14 cellular contexts compared by ENCODE assay signal in genomic region chr2:148716378-148716777, GRCh38.
DNase-seq lines count a peak whose midpoint lies in the region; ATAC-seq and TF ChIP-seq lines count a peak whose summit lies in the region.
"Had no signal": no experiment of that assay in that cellular context is flagged by ENCODE, and none has a peak within 500 bp of the region (broad histone marks: within the 10 kb centered on the region; RNA-seq: fewer than 3 reads in every experiment).

No MANE protein-coding gene starts in this region.

- peaks cover 4% of the 10 kb centered on the region for H3K9me3 Mint-ChIP-seq in activated naive CD8-positive, alpha-beta T cell (ENCODE audit: low read depth)
- peaks cover 9% of the 10 kb centered on the region for H3K9me3 Mint-ChIP-seq in activated naive CD8-positive, alpha-beta T cell treated with anti-CD3 and anti-CD28 coated beads, Interleukin-2, amount 50 U/mL, for 24 hours
- peaks cover 31% of the 10 kb centered on the region for H3K9me3 Mint-ChIP-seq in type B pancreatic cell

- no peak overlapping the region for H2AFZ ChIP-seq in OCI-LY7 (ENCODE audit: low read length)

- POLR2A ChIA-PET in OCI-LY7 (lab: Charles Lee), result interaction anchor here (0.6 to 1.0 kb wide), 2 partner anchors 13 to 55 kb away, joined by 3 to 4 read pairs; no protein-coding TSS in a partner anchor

- 60 to 77% methylated on average over 1 of the region's 1 CpG for WGBS in heart right ventricle, 2 donors

- peak overlapping the region; percentile 50 for H3K4me2 ChIP-seq in OCI-LY7 (ENCODE audit: low read length)

- H3K4me3 ChIP-seq in OCI-LY7 (ENCODE audit: low read depth, low read length, poor library complexity, severe bottlenecking) (no peak overlapping the region), heart right ventricle (no peak overlapping the region), MG63 (no peak overlapping the region)

- intact Hi-C loops in OCI-LY7 (cut with micrococcal nuclease; ENCODE audit: unreplicated experiment), result no loop called here
- intact Hi-C loops in heart right ventricle (cut with DNase I), result no loop called here

- H3K27ac ChIP-seq in OCI-LY7 (ENCODE audit: low read depth, low read length, poor library complexity, severe bottlenecking) (no peak overlapping the region), heart right ventricle (no peak overlapping the region)
- H3K27ac ChIP-seq: C4-2B had no signal

- no peaks in the 10 kb centered on the region for H3K9me2 ChIP-seq in OCI-LY7 (ENCODE audit: insufficient read depth, low read length)

- ATAC-seq in activated naive CD8-positive, alpha-beta T cell treated with anti-CD3 and anti-CD28 coated beads, Interleukin-2, amount 50 U/mL, for 24 hours, result no peak
- ATAC-seq in heart right ventricle, result no peak
- ATAC-seq: Panc1, Right ventricle myocardium inferior had no signal

- H3K4me1 Mint-ChIP-seq in activated naive CD8-positive, alpha-beta T cell (ENCODE audit: low read depth), result peaks cover 89% of the 10 kb centered on the region
- H3K4me1 Mint-ChIP-seq in activated naive CD8-positive, alpha-beta T cell treated with anti-CD3 and anti-CD28 coated beads, Interleukin-2, amount 50 U/mL, for 24 hours, result peaks cover 85% of the 10 kb centered on the region
- H3K4me1 Mint-ChIP-seq in type B pancreatic cell (ENCODE audit: unreplicated experiment), result peaks cover 19% of the 10 kb centered on the region

- H3K79me2 ChIP-seq in OCI-LY7 (ENCODE audit: insufficient read depth, low read depth, low read length), result peaks cover 37% of the 10 kb centered on the region; the same call in 1 of the 2 replicates

- H3K9me3 ChIP-seq in OCI-LY7 (ENCODE audit: low read length), result no peaks in the 10 kb centered on the region
- peaks cover 0 to 29% (median 0%) of the 10 kb centered on the region in 11 donors for H3K9me3 ChIP-seq in heart right ventricle
- no peaks in the 10 kb centered on the region for H3K9me3 ChIP-seq in MG63

- H3K27me3 ChIP-seq in heart right ventricle (no peaks in the 10 kb centered on the region), MG63 (no peaks in the 10 kb centered on the region)

- no peak for DNase-seq in activated naive CD8-positive, alpha-beta T cell treated with anti-CD3 and anti-CD28 coated beads, Interleukin-2, amount 50 U/mL, for 24 hours
- DNase-seq in OCI-LY7 (ENCODE audit: low spot score) (peak; percentile 7), erythroblast (lab: John Stamatoyannopoulos, UW) (peak; percentile 44 to 65), type B pancreatic cell (ENCODE audit: extremely low spot score, unreplicated experiment) (no peak), kidney glomerular epithelial cell (lab: John Stamatoyannopoulos, UW) (no peak), heart right ventricle (no peak), MG63 (no peak)
- DNase-seq: Calu3, NCI-H1092, NCI-H446 had no signal

- no peaks in the 10 kb centered on the region for H3K27me3 Mint-ChIP-seq in activated naive CD8-positive, alpha-beta T cell
- H3K27me3 Mint-ChIP-seq in activated naive CD8-positive, alpha-beta T cell treated with anti-CD3 and anti-CD28 coated beads, Interleukin-2, amount 50 U/mL, for 24 hours, result no peaks in the 10 kb centered on the region
- no peaks in the 10 kb centered on the region for H3K27me3 Mint-ChIP-seq in type B pancreatic cell

- H3K36me3 Mint-ChIP-seq in activated naive CD8-positive, alpha-beta T cell, result peaks cover 15% of the 10 kb centered on the region
- peaks cover 46% of the 10 kb centered on the region for H3K36me3 Mint-ChIP-seq in activated naive CD8-positive, alpha-beta T cell treated with anti-CD3 and anti-CD28 coated beads, Interleukin-2, amount 50 U/mL, for 24 hours (ENCODE audit: low read depth)
- peaks cover 51% of the 10 kb centered on the region for H3K36me3 Mint-ChIP-seq in type B pancreatic cell

- no peaks in the 10 kb centered on the region for H3K36me3 ChIP-seq in OCI-LY7 (ENCODE audit: insufficient read depth, low read length)
- H3K36me3 ChIP-seq in heart right ventricle, result no peaks in the 10 kb centered on the region
- no peaks in the 10 kb centered on the region for H3K36me3 ChIP-seq in MG63

- H3K4me1 ChIP-seq in OCI-LY7 (ENCODE audit: insufficient read depth, low read length, poor library complexity, severe bottlenecking) (peaks cover 16% of the 10 kb centered on the region), heart right ventricle (peaks cover 3 to 41% (median 30%) of the 10 kb centered on the region in 9 donors)

- BruUV-seq in OCI-LY7 (replicated peaks; lab: Mats Ljungman, UMichigan), result no TSS peak

- H3K27ac Mint-ChIP-seq in activated naive CD8-positive, alpha-beta T cell, result peak overlapping the region; percentile 1
- no peak overlapping the region for H3K27ac Mint-ChIP-seq in activated naive CD8-positive, alpha-beta T cell treated with anti-CD3 and anti-CD28 coated beads, Interleukin-2, amount 50 U/mL, for 24 hours
- peak overlapping the region; percentile 20 for H3K27ac Mint-ChIP-seq in type B pancreatic cell

- CTCF ChIA-PET in OCI-LY7 (lab: Charles Lee; ENCODE audit: unreplicated experiment), result no interaction called here

- TF ChIP-seq POLR2A in erythroblast (IDR thresholded peaks at IDR 0.05; ENCODE audit: low read length), result no peak

- no peak for TF ChIP-seq CTCF in OCI-LY7 (conservative IDR thresholded peaks at IDR 0.05; ENCODE audit: low read length)
- TF ChIP-seq CTCF in type B pancreatic cell (conservative IDR thresholded peaks at IDR 0.05), result no peak
- TF ChIP-seq CTCF in heart right ventricle (IDR thresholded peaks at IDR 0.05), result no peak

- H4K20me1 ChIP-seq in OCI-LY7 (ENCODE audit: insufficient read depth, low read length), result no peaks in the 10 kb centered on the region

- H3K4me3 Mint-ChIP-seq in activated naive CD8-positive, alpha-beta T cell, result no peak overlapping the region
- no peak overlapping the region for H3K4me3 Mint-ChIP-seq in activated naive CD8-positive, alpha-beta T cell treated with anti-CD3 and anti-CD28 coated beads, Interleukin-2, amount 50 U/mL, for 24 hours
- no peak overlapping the region for H3K4me3 Mint-ChIP-seq in type B pancreatic cell

Comparison
In these comparisons a context has a peak if more than half of its experiments do, and no peak if none do; other contexts are left out.
1. DNase-seq: peak in OCI-LY7 (single experiment) and erythroblast (2 of 2); none in activated naive CD8-positive, alpha-beta T cell treated with anti-CD3 and anti-CD28 coated beads, Interleukin-2, amount 50 U/mL, for 24 hours (single experiment), type B pancreatic cell (single experiment), kidney glomerular epithelial cell (single experiment), heart right ventricle (0 of 2) and MG63 (single experiment).